ENCODE assay signal across 9 cellular contexts in the genomic region with DNA sequence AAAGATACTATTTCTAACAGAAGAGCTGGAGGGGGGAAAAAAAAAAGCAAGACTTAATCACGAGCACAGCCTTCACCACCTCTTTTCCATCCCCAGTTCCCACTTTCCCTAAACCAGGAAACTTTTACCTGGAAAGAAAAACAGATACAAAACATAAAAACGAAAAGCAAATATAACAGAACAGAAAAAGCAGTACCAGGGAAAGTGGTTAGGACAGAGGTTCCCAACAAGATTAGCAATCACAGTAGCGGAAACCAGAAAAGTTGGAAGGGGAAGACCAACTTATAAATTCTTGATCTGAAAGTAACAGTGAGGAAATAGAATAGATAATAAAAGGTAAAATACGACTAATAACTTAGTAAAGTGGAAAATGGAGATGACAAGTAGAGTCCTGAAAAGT. TPM values are rescaled to one million over a fixed set of nuclear protein-coding genes. Genes with fewer than 3 reads are reported as not detected.
DNase-seq lines count a peak whose midpoint lies in the region; ATAC-seq and TF ChIP-seq lines count a peak whose summit lies in the region.
"Had no signal": no experiment of that assay in that cellular context is flagged by ENCODE, and none has a peak within 500 bp of the region (broad histone marks: within the 10 kb centered on the region; RNA-seq: fewer than 3 reads in every experiment).

No MANE protein-coding gene starts in this region.

- H3K79me2 ChIP-seq in OCI-LY3 (ENCODE audit: low read length): peaks cover 71% of the 10 kb centered on the region

- H3K36me3 Mint-ChIP-seq in CD14-positive monocyte (peaks cover 43 to 48% of the 10 kb centered on the region in 2 donors), endothelial cell (ENCODE audit: low read depth, unreplicated experiment) (peaks cover 38% of the 10 kb centered on the region)

- peaks cover 36% of the 10 kb centered on the region for H3K36me3 ChIP-seq in OCI-LY3 (replicated peaks; ENCODE audit: low read depth, low read length)
- H3K36me3 ChIP-seq in neuron (ENCODE audit: insufficient read depth, low read length): peaks cover 50% of the 10 kb centered on the region

- TF ChIP-seq CTCF in CD14-positive monocyte (IDR thresholded peaks at IDR 0.05): no peak
- no peak for TF ChIP-seq CTCF in OCI-LY3 (IDR thresholded peaks at IDR 0.05; ENCODE audit: low read depth, low read length)
- no peak for TF ChIP-seq CTCF in endothelial cell (IDR thresholded peaks at IDR 0.05; ENCODE audit: unreplicated experiment)

- H3K27ac ChIP-seq in OCI-LY3 (ENCODE audit: low read length): peak overlapping the region; percentile 85

- H3K9me3 ChIP-seq in OCI-LY3 (ENCODE audit: insufficient read depth, low read length) (no peaks in the 10 kb centered on the region), neuron (ENCODE audit: low read length) (no peaks in the 10 kb centered on the region)

- H3K27ac Mint-ChIP-seq in CD14-positive monocyte (peak overlapping the region in 6 of 7 donors; percentile 91 to 100 (median 98)), endothelial cell (ENCODE audit: unreplicated experiment) (peak overlapping the region; percentile 92)

- H4K20me1 ChIP-seq in OCI-LY3 (ENCODE audit: insufficient read depth, low read length): peaks cover 44% of the 10 kb centered on the region

- DNase-seq in CD14-positive monocyte (ENCODE audit: low spot score): no peak
- DNase-seq in endothelial cell (ENCODE audit: low spot score): no peak
- DNase-seq in LoVo (ENCODE audit: low spot score): no peak
- no peak for DNase-seq in mucosa of gallbladder (ENCODE audit: low spot score)

- peak overlapping the region; percentile 96 for H3K9ac ChIP-seq in OCI-LY3 (ENCODE audit: low read length)

- H3K4me3 ChIP-seq in OCI-LY3 (ENCODE audit: low read length) (peak overlapping the region; percentile 98), neuron (ENCODE audit: low read length) (peak overlapping the region; percentile 95)

- H2AFZ ChIP-seq in OCI-LY3 (ENCODE audit: low read depth, low read length): no peak overlapping the region
- H2AFZ ChIP-seq in neuron (ENCODE audit: low read depth, low read length): no peak overlapping the region

- peaks cover 22% of the 10 kb centered on the region for H3K4me1 ChIP-seq in OCI-LY3 (ENCODE audit: low read length)
- H3K4me1 ChIP-seq in neuron (ENCODE audit: insufficient read depth, low read length): peaks cover 36% of the 10 kb centered on the region

- H3K9me3 Mint-ChIP-seq in CD14-positive monocyte: peaks cover 0 to 2% (median 0%) of the 10 kb centered on the region in 7 donors
- H3K9me3 Mint-ChIP-seq in endothelial cell (ENCODE audit: unreplicated experiment): no peaks in the 10 kb centered on the region

- H3K27me3 ChIP-seq in OCI-LY3 (ENCODE audit: low read depth, low read length) (no peaks in the 10 kb centered on the region), neuron (ENCODE audit: insufficient read depth, low read length) (no peaks in the 10 kb centered on the region)

- H3K4me2 ChIP-seq in OCI-LY3 (ENCODE audit: low read length): peak overlapping the region; percentile 88

- intact Hi-C loops in CD14-positive monocyte (cut with micrococcal nuclease): loop anchor here (5.0 to 10.0 kb wide), 7 partner anchors 43 to 414 kb away; a partner anchor contains a TSS

- H3K4me1 Mint-ChIP-seq in CD14-positive monocyte (peaks cover 36% of the 10 kb centered on the region), endothelial cell (ENCODE audit: unreplicated experiment) (peaks cover 25% of the 10 kb centered on the region)

- no peaks in the 10 kb centered on the region for H3K27me3 Mint-ChIP-seq in CD14-positive monocyte (ENCODE audit: low read depth in 3 of 3)
- H3K27me3 Mint-ChIP-seq in endothelial cell (ENCODE audit: unreplicated experiment): peaks cover 8% of the 10 kb centered on the region

- ATAC-seq in GM18519 (IDR thresholded peaks at IDR 0.05; ENCODE audit: low FRiP score, unreplicated experiment): no peak
- ATAC-seq in HG03571 (IDR thresholded peaks at IDR 0.05; ENCODE audit: unreplicated experiment): no peak

- H3K4me3 Mint-ChIP-seq in CD14-positive monocyte (peak overlapping the region; percentile 95 to 96), endothelial cell (ENCODE audit: unreplicated experiment) (peak overlapping the region; percentile 99)

RNA-seq across cellular contexts. Expression of a gene that starts 1.2 kb away (rescaled TPM):
- 10 to 100 TPM; 64.1 to 67.8 TPM for polyA plus RNA-seq in CD14-positive monocyte
- total RNA-seq in endothelial cell (ENCODE audit: unreplicated experiment) (336 TPM), mucosa of gallbladder (246 TPM)

RNA-seq across cellular contexts. Expression of a gene that starts 5.8 kb away (rescaled TPM):
- polyA plus RNA-seq in CD14-positive monocyte: not detected
- total RNA-seq in endothelial cell (ENCODE audit: unreplicated experiment) (1.8 TPM), mucosa of gallbladder (4.1 TPM)

RNA-seq across cellular contexts. Expression of a gene that starts 6.8 kb away (rescaled TPM):
- 10 to 100 TPM in 1 of 2 donors, 1 to 10 TPM in 1; 7.7 to 10.3 TPM for polyA plus RNA-seq in CD14-positive monocyte
- total RNA-seq in endothelial cell (ENCODE audit: unreplicated experiment) (13.4 TPM), mucosa of gallbladder (27.7 TPM)

RNA-seq across cellular contexts. Expression of a gene that starts 11.9 kb away (rescaled TPM):
- polyA plus RNA-seq in CD14-positive monocyte: not detected
- not detected for total RNA-seq in endothelial cell (ENCODE audit: unreplicated experiment)
- not detected for total RNA-seq in mucosa of gallbladder
- total RNA-seq: NCI-H460 had no signal

RNA-seq across cellular contexts. Expression of a gene that starts 31.4 kb away (rescaled TPM):
- under 1 TPM in 1 of 2 donors, not detected in 1; 0.26 TPM for polyA plus RNA-seq in CD14-positive monocyte
- not detected for total RNA-seq in endothelial cell (ENCODE audit: unreplicated experiment)
- 1.9 TPM for total RNA-seq in mucosa of gallbladder
- total RNA-seq: NCI-H460 had no signal
